ENCODE assay signal across 8 cellular contexts in genomic region chr12:14403711-14404164, GRCh38. TPM values are rescaled to one million over a fixed set of nuclear protein-coding genes. Genes with fewer than 3 reads are reported as not detected.
DNase-seq lines count a peak whose midpoint lies in the region; ATAC-seq and TF ChIP-seq lines count a peak whose summit lies in the region.

No MANE protein-coding gene starts in this region.

- POLR2A ChIA-PET in IMR-90 (lab: Charles Lee; ENCODE audit: unreplicated experiment): no interaction called here

- TF ChIP-seq RAD21 in IMR-90 (IDR thresholded peaks at IDR 0.05; ENCODE audit: low read length): no peak

- H3K4me1 ChIP-seq in IMR-90 (ENCODE audit: control insufficient read depth, insufficient read depth, low read length) (peaks cover 4% of the 10 kb centered on the region; the same call in 1 of the 2 replicates), OCI-LY3 (ENCODE audit: low read length) (peaks cover 36% of the 10 kb centered on the region), colonic mucosa (no peaks in the 10 kb centered on the region), mesenchymal stem cell (ENCODE audit: control insufficient read depth, insufficient read depth, low read depth, low read length) (peaks cover 8% of the 10 kb centered on the region)

- H2AK9ac ChIP-seq in IMR-90 (replicated peaks; ENCODE audit: low read depth, low read length, poor library complexity): no peak overlapping the region

- H3K23ac ChIP-seq in IMR-90 (ENCODE audit: low read depth, low read length) (no peak overlapping the region), mesenchymal stem cell (ENCODE audit: low read length in 2 of 2) (no peak overlapping the region)

- CTCF ChIA-PET in IMR-90 (lab: Yijun Ruan, JAX): interaction anchor here (0.5 to 0.9 kb wide), 2 partner anchors 9 to 11 kb away, joined by 4 to 7 read pairs; no protein-coding TSS in a partner anchor

- no peaks in the 10 kb centered on the region for H3K27me3 ChIP-seq in IMR-90 (ENCODE audit: control insufficient read depth, insufficient read depth, low read length)
- H3K27me3 ChIP-seq in OCI-LY3 (ENCODE audit: low read depth, low read length): no peaks in the 10 kb centered on the region
- H3K27me3 ChIP-seq in colonic mucosa: no peaks in the 10 kb centered on the region
- H3K27me3 ChIP-seq in mesenchymal stem cell (ENCODE audit: control insufficient read depth in 1 of 2, insufficient read depth in 1 of 2, low read length in 2 of 2): no peaks in the 10 kb centered on the region

- H2AK5ac ChIP-seq in IMR-90 (ENCODE audit: low read depth, low read length) (no peak overlapping the region), mesenchymal stem cell (ENCODE audit: low read length, severe bottlenecking) (no peak overlapping the region)

- H2AFZ ChIP-seq in IMR-90 (replicated peaks; ENCODE audit: low read length, poor library complexity): no peak overlapping the region
- no peak overlapping the region for H2AFZ ChIP-seq in OCI-LY3 (ENCODE audit: low read depth, low read length)
- no peak overlapping the region for H2AFZ ChIP-seq in mesenchymal stem cell (ENCODE audit: low read depth, low read length)

- H3K9me3 ChIP-seq in IMR-90 (ENCODE audit: control insufficient read depth, insufficient read depth, low read length) (no peaks in the 10 kb centered on the region; the same call in 1 of the 2 replicates), OCI-LY3 (ENCODE audit: insufficient read depth, low read length) (no peaks in the 10 kb centered on the region; the same call in 1 of the 2 replicates), colonic mucosa (no peaks in the 10 kb centered on the region), mesenchymal stem cell (ENCODE audit: control insufficient read depth, low read length) (peaks cover 5% of the 10 kb centered on the region)

- peak overlapping the region in 3 of 7 donors; percentile 35 to 43 (median 38) for H3K27ac Mint-ChIP-seq in CD14-positive monocyte

- no peaks in the 10 kb centered on the region for H3K9me1 ChIP-seq in IMR-90 (ENCODE audit: insufficient read depth, low read length)

- H3K18ac ChIP-seq in IMR-90 (ENCODE audit: low read depth, low read length): no peak overlapping the region
- H3K18ac ChIP-seq in mesenchymal stem cell (ENCODE audit: low read depth in 1 of 2, low read length in 2 of 2): no peak overlapping the region

- H2BK12ac ChIP-seq in mesenchymal stem cell (ENCODE audit: low read length in 2 of 2): no peak overlapping the region

- intact Hi-C loops in IMR-90 (cut with micrococcal nuclease) (no loop called here), colonic mucosa (cut with DNase I) (no loop called here), CD14-positive monocyte (cut with micrococcal nuclease) (no loop called here)

- peak overlapping the region; percentile 42; the same call in 1 of the 2 replicates for H3K4me2 ChIP-seq in IMR-90 (ENCODE audit: low read depth, low read length)
- peak overlapping the region; percentile 17 for H3K4me2 ChIP-seq in OCI-LY3 (ENCODE audit: low read length)
- H3K4me2 ChIP-seq in mesenchymal stem cell (ENCODE audit: low read length, poor library complexity, severe bottlenecking): no peak overlapping the region

- H4K91ac ChIP-seq in IMR-90 (ENCODE audit: insufficient read depth, low read depth, low read length): no peak overlapping the region
- H4K91ac ChIP-seq in mesenchymal stem cell (ENCODE audit: low read length): no peak overlapping the region

- H3K56ac ChIP-seq in IMR-90 (ENCODE audit: extremely low read depth, insufficient read depth, low read length): no peak overlapping the region

- no peak for TF ChIP-seq CTCF in IMR-90 (conservative IDR thresholded peaks at IDR 0.05; ENCODE audit: low read depth, low read length)
- no peak for TF ChIP-seq CTCF in OCI-LY3 (IDR thresholded peaks at IDR 0.05; ENCODE audit: low read depth, low read length)
- TF ChIP-seq CTCF in colonic mucosa (IDR thresholded peaks at IDR 0.05): no peak
- no peak for TF ChIP-seq CTCF in CD14-positive monocyte (IDR thresholded peaks at IDR 0.05)

- H3K4me3 Mint-ChIP-seq in CD14-positive monocyte: no peak overlapping the region

- no CpG with 5 or more reads among the region's 1 CpG for WGBS in IMR-90 (ENCODE audit: extremely low coverage in 2 of 2, insufficient read length in 1 of 2), 2 experiments
- WGBS in mesenchymal stem cell: 71% methylated on average over 1 of the region's 1 CpG

- H3K9me3 Mint-ChIP-seq in CD14-positive monocyte: peaks cover 0 to 15% (median 4%) of the 10 kb centered on the region in 7 donors

- BruUV-seq in IMR-90 (replicated peaks; lab: Mats Ljungman, UMichigan): no TSS peak

- H3K27me3 Mint-ChIP-seq in CD14-positive monocyte (ENCODE audit: low read depth in 3 of 3): peaks cover 0 to 1% (median 0%) of the 10 kb centered on the region in 3 donors

- peak; percentile 41 for ATAC-seq in GM18508 (IDR thresholded peaks at IDR 0.05; ENCODE audit: insufficient read depth, unreplicated experiment)
- ATAC-seq in IMR-90 (ENCODE audit: low read depth): peak; percentile 82

- DNase-seq in AG08396 (ENCODE audit: low spot score) (peak; percentile 39), IMR-90 (peak; percentile 82), colonic mucosa (peak; percentile 51), mesenchymal stem cell (peak; percentile 81), CD14-positive monocyte (ENCODE audit: low spot score) (no peak)
- no peak for DNase-seq in stimulated activated CD4-positive, alpha-beta T cell treated with anti-CD3 and anti-CD28 coated beads, Interleukin-4, amount 100 ng/mL, for 24 hours

- dilution Hi-C loops in IMR-90 (cut with HindIII; ENCODE audit: low sequenced_read_pairs, unreplicated experiment): no loop called here

- H4K5ac ChIP-seq in IMR-90 (ENCODE audit: low read depth, low read length): no peak overlapping the region

- H3K4me3 ChIP-seq in IMR-90 (ENCODE audit: insufficient read depth, low read depth, low read length) (no peak overlapping the region), OCI-LY3 (ENCODE audit: low read length) (no peak overlapping the region), colonic mucosa (no peak overlapping the region), mesenchymal stem cell (ENCODE audit: insufficient read depth in 1 of 2, low read depth in 1 of 2, low read length in 2 of 2) (no peak overlapping the region)

- H3K79me1 ChIP-seq in IMR-90 (ENCODE audit: low read depth in 1 of 2, low read length in 2 of 2) (peaks cover 0 to 40% of the 10 kb centered on the region in 2 experiments; a peak in 3 of 4 replicates), mesenchymal stem cell (replicated peaks; ENCODE audit: low read length, poor library complexity, severe bottlenecking) (no peaks in the 10 kb centered on the region)

- no peak for TF ChIP-seq POLR2A in IMR-90 (IDR thresholded peaks at IDR 0.05; ENCODE audit: low read depth, low read length)

- H3K79me2 ChIP-seq in OCI-LY3 (ENCODE audit: low read length): peaks cover 99% of the 10 kb centered on the region

- H4K8ac ChIP-seq in IMR-90 (ENCODE audit: low read depth in 2 of 2, low read length in 2 of 2) (no peak overlapping the region), mesenchymal stem cell (ENCODE audit: low read length) (no peak overlapping the region)

- H2BK5ac ChIP-seq in IMR-90 (ENCODE audit: low read depth, low read length, poor library complexity, severe bottlenecking) (no peak overlapping the region), mesenchymal stem cell (ENCODE audit: low read depth, low read length, poor library complexity, severe bottlenecking) (no peak overlapping the region)

- H3K14ac ChIP-seq in IMR-90 (replicated peaks; ENCODE audit: low read depth, low read length): no peak overlapping the region
- H3K14ac ChIP-seq in mesenchymal stem cell (ENCODE audit: low read length in 2 of 2): no peak overlapping the region

- no peak overlapping the region for H2BK15ac ChIP-seq in IMR-90 (ENCODE audit: low read depth, low read length)
- H2BK15ac ChIP-seq in mesenchymal stem cell (ENCODE audit: low read depth, poor library complexity, severe bottlenecking): no peak overlapping the region

- H3K4me1 Mint-ChIP-seq in CD14-positive monocyte: peaks cover 25% of the 10 kb centered on the region

- H3K9ac ChIP-seq in IMR-90 (ENCODE audit: low read depth, low read length): no peak overlapping the region; the same call in 1 of the 2 replicates
- H3K9ac ChIP-seq in OCI-LY3 (ENCODE audit: low read length): no peak overlapping the region
- no peak overlapping the region for H3K9ac ChIP-seq in colonic mucosa (ENCODE audit: low read depth in 2 of 2, low read length in 2 of 2)
- H3K9ac ChIP-seq in mesenchymal stem cell (ENCODE audit: low read length): peak overlapping the region; percentile 51

- H4K20me1 ChIP-seq in IMR-90 (ENCODE audit: insufficient read depth, low read length) (0 out of 2 replicates have a peak, but pooled peaks cover 4% of the 10 kb centered on the region), OCI-LY3 (ENCODE audit: insufficient read depth, low read length) (peaks cover 12% of the 10 kb centered on the region; the same call in 1 of the 2 replicates)

- no peak overlapping the region for H3K27ac ChIP-seq in IMR-90 (ENCODE audit: insufficient read depth, low read length)
- no peak overlapping the region for H3K27ac ChIP-seq in OCI-LY3 (ENCODE audit: low read length)
- no peak overlapping the region for H3K27ac ChIP-seq in colonic mucosa
- no peak overlapping the region for H3K27ac ChIP-seq in mesenchymal stem cell (ENCODE audit: low read length, poor library complexity, severe bottlenecking)

- H3K4ac ChIP-seq in IMR-90 (ENCODE audit: low read depth, low read length) (no peak overlapping the region), mesenchymal stem cell (ENCODE audit: low read depth in 1 of 2, low read length in 2 of 2) (no peak overlapping the region)

- no peak overlapping the region for H2BK20ac ChIP-seq in IMR-90 (ENCODE audit: low read depth, low read length)

- no peaks in the 10 kb centered on the region for H3K36me3 ChIP-seq in IMR-90 (ENCODE audit: control insufficient read depth, insufficient read depth, low read length)
- peaks cover 40% of the 10 kb centered on the region for H3K36me3 ChIP-seq in OCI-LY3 (replicated peaks; ENCODE audit: low read depth, low read length)
- no peaks in the 10 kb centered on the region for H3K36me3 ChIP-seq in colonic mucosa
- H3K36me3 ChIP-seq in mesenchymal stem cell (ENCODE audit: control insufficient read depth in 1 of 2, insufficient read depth in 2 of 2, low read depth in 1 of 2, low read length in 2 of 2): peaks cover 0 to 4% of the 10 kb centered on the region in 2 experiments

- peaks cover 9 to 33% of the 10 kb centered on the region in 2 donors for H3K36me3 Mint-ChIP-seq in CD14-positive monocyte

- H2BK120ac ChIP-seq in IMR-90 (ENCODE audit: low read depth, low read length) (no peak overlapping the region), mesenchymal stem cell (ENCODE audit: low read depth, low read length) (no peak overlapping the region)

- in situ Hi-C loops in IMR-90 (cut with MboI; ENCODE audit: low sequenced_read_pairs): no loop called here

TF ChIP-seq in IMR-90, 13 proteins besides CTCF, POLR2A, EP300 and RAD21 (continues in another document):
- 0 out of 2 replicates have a peak, but pooled peaks have one; percentile 19 for TF ChIP-seq MAFK (IDR thresholded peaks at IDR 0.05; ENCODE audit: low read depth, low read length)

RNA-seq across cellular contexts. Expression of gene ATF7IP, which starts 38.3 kb away (rescaled TPM):
- total RNA-seq in IMR-90 (2012; rRNA removed) (22.8 and 30.6 TPM in 2 replicates), colonic mucosa (10 to 100 TPM; 36.2 to 44.9 TPM)
- polyA plus RNA-seq in IMR-90 (2012; rRNA removed) (8.5 and 9.4 TPM in 2 replicates), CD14-positive monocyte (10 to 100 TPM; 19.2 to 51.7 TPM)
- polyA plus RNA-seq in IMR-90 (2012; cell fraction: cytosol; rRNA removed): 2.5 and 2.8 TPM in 2 replicates
- polyA plus RNA-seq in IMR-90 (2012; cell fraction: nucleus; rRNA removed; ENCODE audit: low replicate concordance): 5.6 and 9.8 TPM in 2 replicates
- polyA plus RNA-seq in mesenchymal stem cell (2013, experiment 1 of 2): 14.7 TPM
- 13.8 TPM for polyA plus RNA-seq in mesenchymal stem cell (2013, experiment 2 of 2)

Comparison
In these comparisons a context has a peak if more than half of its experiments do, and no peak if none do; other contexts are left out.
1. DNase-seq: peak in AG08396 (single experiment), IMR-90 (single experiment), colonic mucosa (single experiment) and mesenchymal stem cell (single experiment); none in CD14-positive monocyte (single experiment) and stimulated activated CD4-positive, alpha-beta T cell treated with anti-CD3 and anti-CD28 coated beads, Interleukin-4, amount 100 ng/mL, for 24 hours (single experiment).